13 cellular contexts compared by ENCODE assay signal in genomic region chr4:147927377-147928137, GRCh38.
DNase-seq lines count a peak whose midpoint lies in the region; ATAC-seq lines count a peak whose summit lies in the region.
"Had no signal": no experiment of that assay in that cellular context is flagged by ENCODE, and none has a peak within 500 bp of the region (broad histone marks: within the 10 kb centered on the region; RNA-seq: fewer than 3 reads in every experiment).

No MANE protein-coding gene starts in this region.

- H3K4me3 ChIP-seq in MG63, result no peak overlapping the region
- no peak overlapping the region for H3K4me3 ChIP-seq in mesendoderm (ENCODE audit: low read length)
- H3K4me3 ChIP-seq: SJCRH30 had no signal

- no peak overlapping the region for H3K56ac ChIP-seq in mesendoderm (ENCODE audit: low read length)

- no peak for ATAC-seq in GM21360 (IDR thresholded peaks at IDR 0.05; ENCODE audit: unreplicated experiment)
- ATAC-seq: naive thymus-derived CD4-positive, alpha-beta T cell had no signal

- H4K5ac ChIP-seq in mesendoderm (ENCODE audit: low read length), result no peak overlapping the region

- H3K4me2 ChIP-seq in mesendoderm (ENCODE audit: low read length), result no peak overlapping the region

- no peak overlapping the region for H3K9ac ChIP-seq in mesendoderm (ENCODE audit: low read length)

- H2BK15ac ChIP-seq in mesendoderm (replicated peaks; ENCODE audit: low read depth), result no peak overlapping the region

- no peak overlapping the region for H3K23ac ChIP-seq in mesendoderm (ENCODE audit: low read length)

- no peak overlapping the region for H2BK120ac ChIP-seq in mesendoderm (ENCODE audit: low read depth, low read length)

- no peaks in the 10 kb centered on the region for H3K79me1 ChIP-seq in mesendoderm (ENCODE audit: low read length)

- no peaks in the 10 kb centered on the region for H3K4me1 ChIP-seq in mesendoderm (ENCODE audit: control insufficient read depth, low read depth, low read length)
- H3K4me1 ChIP-seq: SJCRH30 had no signal

- H3K27ac ChIP-seq in mesendoderm (ENCODE audit: low read depth, low read length), result no peak overlapping the region
- H3K27ac ChIP-seq: SJCRH30 had no signal

- no peak overlapping the region for H3K18ac ChIP-seq in mesendoderm (ENCODE audit: low read length)

- no CpG with 5 or more reads among the region's 11 CpGs for WGBS in mesendoderm (ENCODE audit: extremely low coverage, insufficient coverage, low lambda C conversion rate)

- H3K27me3 ChIP-seq in MG63 (no peaks in the 10 kb centered on the region), mesendoderm (ENCODE audit: insufficient read depth, low read length, poor library complexity) (no peaks in the 10 kb centered on the region)
- H3K27me3 ChIP-seq: SJCRH30 had no signal

- no peak overlapping the region for H3K4ac ChIP-seq in mesendoderm (ENCODE audit: low read depth, low read length)

- no peak overlapping the region for H2AK5ac ChIP-seq in mesendoderm (ENCODE audit: low read length)

- no peaks in the 10 kb centered on the region for H3K79me2 ChIP-seq in mesendoderm (ENCODE audit: control insufficient read depth, insufficient read depth, low read length)

- DNase-seq in AG08396 (ENCODE audit: low spot score) (peak; percentile 10), MG63 (peak; percentile 47), dermis microvascular lymphatic vessel endothelial cell (ENCODE audit: low read depth in 2 of 2) (peak; percentile 57 to 98), mesendoderm (peak; percentile 4), NCI-H2196 treated with DMSO at 0.1 percent for 48 hours (lab: John Stamatoyannopoulos, UW; ENCODE audit: unreplicated experiment) (no peak), cerebellum (ENCODE audit: low spot score) (no peak), MV-4-11 (lab: John Stamatoyannopoulos, UW) (no peak)
- DNase-seq: activated T-cell treated with anti-CD3 and anti-CD28 coated beads for 4 hours; naive thymus-derived CD4-positive, alpha-beta T cell; NCI-H446 treated with DMSO at 0.1 percent for 48 hours; SJCRH30; small intestine had no signal

- no peak overlapping the region for H4K8ac ChIP-seq in mesendoderm (ENCODE audit: low read depth, low read length)

- no peak overlapping the region for H2BK5ac ChIP-seq in mesendoderm (ENCODE audit: low read length)

- H3K9me3 ChIP-seq in MG63, result no peaks in the 10 kb centered on the region
- H3K9me3 ChIP-seq: SJCRH30 had no signal

- no peaks in the 10 kb centered on the region; the same call in 1 of the 2 replicates for H3K36me3 ChIP-seq in MG63
- H3K36me3 ChIP-seq in mesendoderm (ENCODE audit: control insufficient read depth, insufficient read depth, low read length), result no peaks in the 10 kb centered on the region
- H3K36me3 ChIP-seq: SJCRH30 had no signal

Comparison
In these comparisons a context has a peak if more than half of its experiments do, and no peak if none do; other contexts are left out.
1. DNase-seq: peak in AG08396 (single experiment), MG63 (single experiment), dermis microvascular lymphatic vessel endothelial cell (2 of 2) and mesendoderm (single experiment); none in NCI-H2196 treated with DMSO at 0.1 percent for 48 hours (single experiment), cerebellum (single experiment) and MV-4-11 (single experiment).